ENCODE assay signal across 8 cellular contexts in genomic region chr1:6052543-6053205, GRCh38. TPM values are rescaled to one million over a fixed set of nuclear protein-coding genes. Genes with fewer than 3 reads are reported as not detected.
A peak's percentile ranks its signal among the peaks of the same experiment; 100 is the strongest.
DNase-seq lines count a peak whose midpoint lies in the region; ATAC-seq, FAIRE-seq and TF ChIP-seq lines count a peak whose summit lies in the region.

No MANE protein-coding gene starts in this region.

- H3K36me3 ChIP-seq in Karpas-422 (ENCODE audit: insufficient read depth, low read length) (no peaks in the 10 kb centered on the region), SJCRH30 (no peaks in the 10 kb centered on the region), GM12878 (ENCODE audit: control insufficient read depth in 2 of 2, insufficient read depth in 2 of 2, low read length in 1 of 2) (peaks cover 8 to 14% of the 10 kb centered on the region in 2 experiments; a peak in 3 of 4 replicates), spleen (peaks cover 0 to 82% (median 13%) of the 10 kb centered on the region in 6 donors)

- H3K4me1 ChIP-seq in Karpas-422 (ENCODE audit: low read length) (no peaks in the 10 kb centered on the region), SJCRH30 (no peaks in the 10 kb centered on the region), GM12878 (ENCODE audit: control insufficient read depth, insufficient read depth, low read length) (no peaks in the 10 kb centered on the region), spleen (peaks cover 0 to 24% (median 10%) of the 10 kb centered on the region in 6 donors)

- 85% methylated on average over 16 of the region's 16 CpGs for WGBS in GM12878 (ENCODE audit: insufficient coverage, insufficient replicate concordance, low lambda C conversion rate, missing lambda C conversion rate)
- 50 to 70% (median 54%) methylated on average over 16 of the region's 16 CpGs for WGBS in spleen, 5 donors

- no peak for FAIRE-seq in GM12878 (lab: Jason Lieb, UNC)

- no peak for TF ChIP-seq EP300 in GM12878 (IDR thresholded peaks at IDR 0.05; ENCODE audit: borderline replicate concordance in 1 of 2, control insufficient read depth in 1 of 2, low read depth in 2 of 2, low read length in 2 of 2)

- H3K4me3 ChIP-seq in Karpas-422 (ENCODE audit: low read length) (no peak overlapping the region), SJCRH30 (no peak overlapping the region), GM12878 (no peak overlapping the region), spleen (no peak overlapping the region)

- H3K9ac ChIP-seq in Karpas-422 (ENCODE audit: low read length) (no peak overlapping the region), GM12878 (ENCODE audit: control insufficient read depth, insufficient read depth, low read length) (no peak overlapping the region)

- CTCF ChIA-PET in GM12878 (lab: Yijun Ruan, JAX) = interaction anchor here (0.5 to 1.4 kb wide), 2 partner anchors 175 to 192 kb away, joined by 4 read pairs; no protein-coding TSS in a partner anchor

- in situ Hi-C loops in GM12878 (cut with MboI) = no loop called here

- H2AFZ ChIP-seq in Karpas-422 (ENCODE audit: low read length) = no peak overlapping the region
- no peak overlapping the region for H2AFZ ChIP-seq in GM12878 (ENCODE audit: control insufficient read depth, low read depth, low read length)

- H3K9me3 ChIP-seq in Karpas-422 (ENCODE audit: low read length) = no peaks in the 10 kb centered on the region
- no peaks in the 10 kb centered on the region for H3K9me3 ChIP-seq in SJCRH30 (replicated peaks)
- no peaks in the 10 kb centered on the region for H3K9me3 ChIP-seq in GM12878 (replicated peaks; ENCODE audit: control insufficient read depth, insufficient read depth, low read length)
- H3K9me3 ChIP-seq in spleen = no peaks in the 10 kb centered on the region

- RAD21 ChIA-PET in GM12878 (lab: Charles Lee; ENCODE audit: unreplicated experiment) = no interaction called here

- peak; percentile 47 for TF ChIP-seq RAD21 in GM12878 (IDR thresholded peaks at IDR 0.05; ENCODE audit: insufficient read depth, low read depth, low read length)

- no peaks in the 10 kb centered on the region for H3K27me3 ChIP-seq in Karpas-422 (ENCODE audit: low read length)
- H3K27me3 ChIP-seq in SJCRH30 = peaks cover 17% of the 10 kb centered on the region
- H3K27me3 ChIP-seq in GM12878 (replicated peaks in 1 of 2; ENCODE audit: control insufficient read depth in 2 of 2, insufficient read depth in 2 of 2, low read length in 1 of 2) = no peaks in the 10 kb centered on the region
- no peaks in the 10 kb centered on the region for H3K27me3 ChIP-seq in spleen (replicated peaks in 1 of 7)

- peak; percentile 35; the same call in 1 of the 3 replicates for ATAC-seq in GM12878
- no peak for ATAC-seq in HG03175 (IDR thresholded peaks at IDR 0.05; ENCODE audit: unreplicated experiment)

- H3K4me2 ChIP-seq in Karpas-422 (ENCODE audit: low read depth, low read length, poor library complexity, severe bottlenecking) = no peak overlapping the region
- H3K4me2 ChIP-seq in GM12878 (ENCODE audit: control insufficient read depth, insufficient read depth) = no peak overlapping the region

- H3K79me2 ChIP-seq in Karpas-422 (ENCODE audit: low read length) = no peaks in the 10 kb centered on the region
- no peaks in the 10 kb centered on the region for H3K79me2 ChIP-seq in GM12878 (ENCODE audit: control insufficient read depth, insufficient read depth, low read length)

- SMC1A ChIA-PET in GM12878 (lab: Charles Lee; ENCODE audit: uncharacterized antibody, unreplicated experiment) = no interaction called here

- intact Hi-C loops in GM12878 (cut with micrococcal nuclease; ENCODE audit: unreplicated experiment) = no loop called here
- intact Hi-C loops in spleen (cut with DNase I; ENCODE audit: low total_unique reads) = no loop called here
- intact Hi-C loops in posterior vena cava (cut with DNase I) = loop anchor here in 1 of 2 donors (10.0 kb wide), 1 partner anchor 192 kb away; the partner anchor contains the start of gene HES3

- H4K20me1 ChIP-seq in Karpas-422 (ENCODE audit: insufficient read depth, low read depth, low read length) (0 out of 2 replicates have a peak, but pooled peaks cover 5% of the 10 kb centered on the region), GM12878 (ENCODE audit: control insufficient read depth, insufficient read depth) (no peaks in the 10 kb centered on the region; the same call in 1 of the 2 replicates)

- BruUV-seq in GM12878 (replicated peaks; lab: Mats Ljungman, UMichigan) = no TSS peak

- H3K27ac ChIP-seq in Karpas-422 (ENCODE audit: low read length) = no peak overlapping the region
- no peak overlapping the region for H3K27ac ChIP-seq in SJCRH30
- H3K27ac ChIP-seq in GM12878 (ENCODE audit: control insufficient read depth, insufficient read depth) = no peak overlapping the region
- no peak overlapping the region for H3K27ac ChIP-seq in spleen

- H3K9me2 ChIP-seq in Karpas-422 (replicated peaks; ENCODE audit: insufficient read depth, low read length) = no peaks in the 10 kb centered on the region

- peak; percentile 72 for DNase-seq in Daoy (ENCODE audit: low read depth)
- DNase-seq in Karpas-422 = peak; percentile 80
- peak; percentile 73 to 85 for DNase-seq in SJCRH30
- no peak for DNase-seq in GM12878 (ENCODE audit: low read depth, low spot score)
- peak; percentile 48 for DNase-seq in iPS DF 19.7 (ENCODE audit: low read depth, low spot score)
- no peak for DNase-seq in spleen
- no peak for DNase-seq in posterior vena cava (ENCODE audit: low spot score)

- POLR2A ChIA-PET in GM12878 (lab: Charles Lee) = no interaction called here

- TF ChIP-seq CTCF in GM12878 (IDR thresholded peaks at IDR 0.05 in 2 of 3, conservative IDR thresholded peaks at IDR 0.05 in 1 of 3; ENCODE audit: control insufficient read depth in 2 of 3, extremely low read depth in 1 of 3, insufficient read depth in 1 of 3, low read depth in 3 of 3, low read length in 3 of 3) = peak; percentile 27 to 39 (median 34); a peak in 5 of 6 replicates
- peak in 7 of 11 experiments; percentile 12 to 43 (median 26) for TF ChIP-seq CTCF in spleen (IDR thresholded peaks at IDR 0.05 in 8 of 11, conservative IDR thresholded peaks at IDR 0.05 in 3 of 11)

- TF ChIP-seq POLR2A in GM12878 (IDR thresholded peaks at IDR 0.05; ENCODE audit: low read depth, low read length) (no peak), spleen (IDR thresholded peaks at IDR 0.05) (no peak)

TF ChIP-seq in GM12878, 131 proteins besides CTCF, POLR2A, EP300 and RAD21 (continues in another document):
- TF ChIP-seq NKRF (conservative IDR thresholded peaks at IDR 0.05) = no peak
- no peak for TF ChIP-seq HDGF (IDR thresholded peaks at IDR 0.05)
- TF ChIP-seq KDM1A (IDR thresholded peaks at IDR 0.05; ENCODE audit: borderline replicate concordance) = no peak
- TF ChIP-seq SMARCA5 (IDR thresholded peaks at IDR 0.05) = no peak
- 0 out of 2 replicates have a peak, but pooled peaks have one; percentile 8 for TF ChIP-seq SMC3 (IDR thresholded peaks at IDR 0.05; ENCODE audit: borderline replicate concordance, low read length)
- TF ChIP-seq MYC (IDR thresholded peaks at IDR 0.05; ENCODE audit: insufficient read depth, insufficient read length, insufficient replicate concordance, low read length, severe bottlenecking) = no peak
- no peak for TF ChIP-seq TBL1XR1 (IDR thresholded peaks at IDR 0.05; ENCODE audit: low read depth, low read length)
- TF ChIP-seq RFX5 (IDR thresholded peaks at IDR 0.05; ENCODE audit: low read depth, low read length) = no peak
- no peak for TF ChIP-seq IKZF2 (IDR thresholded peaks at IDR 0.05)
- TF ChIP-seq FOXK2 (IDR thresholded peaks at IDR 0.05) = no peak

RNA-seq across cellular contexts. Expression of gene KCNAB2, which starts 7.0 kb away (rescaled TPM):
- total RNA-seq in Daoy (2014; rRNA removed; shearing (Covaris generic)) = 8.3 and 12.7 TPM in 2 replicates
- 27.3 and 57.0 TPM in 2 replicates for total RNA-seq in Karpas-422 (2014; rRNA removed; shearing (Covaris generic); ENCODE audit: low replicate concordance)
- total RNA-seq in SJCRH30 (2014; rRNA removed; shearing (Covaris generic)) = 0.56 and 0.77 TPM in 2 replicates
- total RNA-seq in GM12878 (2013; cell fraction: nucleolus; rRNA removed) = 140 and 169 TPM in 2 replicates
- 46.6 and 55.6 TPM in 2 replicates for total RNA-seq in GM12878 (2014; rRNA removed)
- total RNA-seq in GM12878 (2014; rRNA removed; fragmentation: Illumina TruSeq; extraction: Trizol) = 34.8 and 36.9 TPM in 2 replicates
- total RNA-seq in GM12878 (2021) = 118 and 123 TPM in 2 replicates
- 19.6 TPM for polyA plus RNA-seq in GM12878 (2011; ENCODE audit: low read depth)
- 59.0 and 117 TPM in 2 replicates for polyA plus RNA-seq in GM12878 (2011; rRNA removed)
- 99.8 and 112 TPM in 2 replicates for polyA plus RNA-seq in GM12878 (2011; cell fraction: cytosol; rRNA removed)
- polyA plus RNA-seq in GM12878 (2011; cell fraction: nucleus; rRNA removed) = 639 and 737 TPM in 2 replicates
- 60.1 and 83.6 TPM in 2 replicates for polyA plus RNA-seq in GM12878 (2012)
- 23.7 and 57.4 TPM in 2 replicates for polyA plus RNA-seq in GM12878 (2014; fragmentation: Illumina TruSeq; extraction: Trizol)
- 1 to 10 TPM; 2.9 to 4.7 TPM for polyA plus RNA-seq in GM12878 (2014; fragmentation: Nextera tagmentation; extraction: Ambion mirVana)
- polyA plus RNA-seq in GM12878 (2014; rRNA removed) = 98.9 and 115 TPM in 2 replicates
- 10 to 100 TPM; 67.5 to 73.2 TPM for polyA plus RNA-seq in GM12878 (2016; fragmentation: Nextera tagmentation; extraction: Ambion mirVana)
- 64.4 and 91.4 TPM in 2 replicates for polyA minus RNA-seq in GM12878 (2011; rRNA and poly(A)+ RNA removed)
- polyA minus RNA-seq in GM12878 (2011; cell fraction: cytosol; rRNA and poly(A)+ RNA removed) = 39.9 and 41.6 TPM in 2 replicates
- polyA minus RNA-seq in GM12878 (2011; cell fraction: nucleus; rRNA and poly(A)+ RNA removed) = 90.3 and 105 TPM in 2 replicates
- total RNA-seq in spleen = 100 to 1,000 TPM in 4 of 7 donors, 10 to 100 TPM in 3; 80.3 to 135 (median 109) TPM
- 10 to 100 TPM; 23.2 to 51.5 (median 23.9) TPM for polyA plus RNA-seq in spleen
- 10 to 100 TPM; 13.5 to 21.8 TPM for total RNA-seq in posterior vena cava

Comparison
In these comparisons a context has a peak if more than half of its experiments do, and no peak if none do; other contexts are left out.
1. DNase-seq: peak in Daoy (single experiment), Karpas-422 (single experiment), SJCRH30 (2 of 2) and iPS DF 19.7 (single experiment); none in GM12878 (single experiment), spleen (single experiment) and posterior vena cava (single experiment).